In genomic region chr13:107413005-107413404, GRCh38 we compare ENCODE assay signal across 1 cellular context.
TF ChIP-seq lines count a peak whose summit lies in the region.

No MANE protein-coding gene starts in this region.

TF ChIP-seq in H1, 55 proteins besides CTCF, POLR2A, EP300 and RAD21 (continued from another document):
- no peak for TF ChIP-seq USF2 (IDR thresholded peaks at IDR 0.05; ENCODE audit: low read length)
